In the genomic region with DNA sequence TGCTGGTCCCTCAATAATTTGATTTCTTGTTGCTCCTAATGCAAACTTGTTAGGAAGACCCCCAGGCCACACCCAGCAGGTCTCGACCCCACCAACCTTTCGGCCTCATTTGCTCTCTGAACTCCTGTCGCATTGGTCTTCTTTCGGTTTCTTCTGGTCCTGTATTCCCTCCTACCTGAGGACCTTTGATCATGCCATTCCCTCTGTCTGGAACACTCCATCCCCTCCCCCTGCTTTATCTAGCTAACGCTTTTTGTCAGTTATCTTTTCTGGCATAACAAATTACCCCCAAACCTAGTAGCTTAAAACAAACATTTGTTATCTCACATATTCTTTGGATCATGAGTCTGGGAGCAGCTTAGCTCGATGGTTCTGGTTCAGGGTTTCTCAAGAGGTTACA, we compare ENCODE assay signal across 1 cellular context.
TF ChIP-seq lines count a peak whose summit lies in the region.

No MANE protein-coding gene starts in this region.

TF ChIP-seq in K562, 482 proteins besides CTCF, POLR2A, EP300 and RAD21 (continued from another document):
- no peak for TF ChIP-seq PBX2 (CRISPR knock-in tag; IDR thresholded peaks at IDR 0.05; ENCODE audit: low read depth)
- no peak for TF ChIP-seq PBX2 (tag; conservative IDR thresholded peaks at IDR 0.05; ENCODE audit: low read depth)
- TF ChIP-seq RBM22 (IDR thresholded peaks at IDR 0.05; ENCODE audit: low read depth, low read length, poor library complexity, severe bottlenecking), result no peak
- TF ChIP-seq RHOXF2B (CRISPR knock-in tag; conservative IDR thresholded peaks at IDR 0.05), result no peak
